Comparison of ENCODE assay signal across 1 cellular context in genomic region chr20:47233333-47234188, GRCh38.
A peak's percentile ranks its signal among the peaks of the same experiment; 100 is the strongest.
TF ChIP-seq lines count a peak whose summit lies in the region.

No MANE protein-coding gene starts in this region.

TF ChIP-seq in HepG2, 621 proteins besides CTCF, POLR2A, EP300 and RAD21 (continued from another document and continues in another):
- TF ChIP-seq, protein P1, sequence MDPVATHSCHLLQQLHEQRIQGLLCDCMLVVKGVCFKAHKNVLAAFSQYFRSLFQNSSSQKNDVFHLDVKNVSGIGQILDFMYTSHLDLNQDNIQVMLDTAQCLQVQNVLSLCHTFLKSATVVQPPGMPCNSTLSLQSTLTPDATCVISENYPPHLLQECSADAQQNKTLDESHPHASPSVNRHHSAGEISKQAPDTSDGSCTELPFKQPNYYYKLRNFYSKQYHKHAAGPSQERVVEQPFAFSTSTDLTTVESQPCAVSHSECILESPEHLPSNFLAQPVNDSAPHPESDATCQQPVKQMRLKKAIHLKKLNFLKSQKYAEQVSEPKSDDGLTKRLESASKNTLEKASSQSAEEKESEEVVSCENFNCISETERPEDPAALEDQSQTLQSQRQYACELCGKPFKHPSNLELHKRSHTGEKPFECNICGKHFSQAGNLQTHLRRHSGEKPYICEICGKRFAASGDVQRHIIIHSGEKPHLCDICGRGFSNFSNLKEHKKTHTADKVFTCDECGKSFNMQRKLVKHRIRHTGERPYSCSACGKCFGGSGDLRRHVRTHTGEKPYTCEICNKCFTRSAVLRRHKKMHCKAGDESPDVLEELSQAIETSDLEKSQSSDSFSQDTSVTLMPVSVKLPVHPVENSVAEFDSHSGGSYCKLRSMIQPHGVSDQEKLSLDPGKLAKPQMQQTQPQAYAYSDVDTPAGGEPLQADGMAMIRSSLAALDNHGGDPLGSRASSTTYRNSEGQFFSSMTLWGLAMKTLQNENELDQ (CRISPR knock-in tag; IDR thresholded peaks at IDR 0.05; ENCODE audit: borderline replicate concordance): peak; percentile 90; the same call in 1 of the 2 replicates
- TF ChIP-seq ZNF253 (CRISPR knock-in tag; IDR thresholded peaks at IDR 0.05; ENCODE audit: borderline replicate concordance) (no peak), ZNF7 (CRISPR knock-in tag; IDR thresholded peaks at IDR 0.05) (peak; percentile 97), KAT8 (CRISPR knock-in tag; IDR thresholded peaks at IDR 0.05) (peak; percentile 82), SP1 (IDR thresholded peaks at IDR 0.05) (no peak), SP1 (CRISPR knock-in tag; IDR thresholded peaks at IDR 0.05) (peak; percentile 54; the same call in 1 of the 2 replicates), ISL2 (CRISPR knock-in tag; IDR thresholded peaks at IDR 0.05) (peak; percentile 89; the same call in 1 of the 2 replicates), KLF6 (CRISPR knock-in tag; IDR thresholded peaks at IDR 0.05) (peak; percentile 64; the same call in 1 of the 2 replicates), HCFC1 (IDR thresholded peaks at IDR 0.05; ENCODE audit: low read depth, low read length) (no peak), ZNF232 (CRISPR knock-in tag; IDR thresholded peaks at IDR 0.05; ENCODE audit: borderline replicate concordance) (peak; percentile 76; the same call in 1 of the 2 replicates), ZNF382 (CRISPR knock-in tag; IDR thresholded peaks at IDR 0.05; ENCODE audit: borderline replicate concordance) (no peak), TERF1 (CRISPR knock-in tag; IDR thresholded peaks at IDR 0.05) (no peak), WIZ (CRISPR knock-in tag; IDR thresholded peaks at IDR 0.05) (no peak), MED1 (CRISPR knock-in tag; IDR thresholded peaks at IDR 0.05) (peak; percentile 92), HDAC6 (IDR thresholded peaks at IDR 0.05; ENCODE audit: low read depth, low read length) (no peak), ZNF354B (CRISPR knock-in tag; IDR thresholded peaks at IDR 0.05) (no peak), ZNF282 (IDR thresholded peaks at IDR 0.05; ENCODE audit: partially characterized antibody) (no peak), SOX13 (IDR thresholded peaks at IDR 0.05) (peak; percentile 62; the same call in 1 of the 2 replicates), SOX13 (CRISPR knock-in tag; conservative IDR thresholded peaks at IDR 0.05 in 1 of 2, IDR thresholded peaks at IDR 0.05 in 1 of 2) (peak in 1 of 2 experiments; percentile 93; a peak in 2 of 4 replicates), ZNF605 (CRISPR knock-in tag; IDR thresholded peaks at IDR 0.05) (peak; percentile 69; the same call in 1 of the 2 replicates), CHCHD3 (CRISPR knock-in tag; IDR thresholded peaks at IDR 0.05) (no peak), FOXO1 (CRISPR knock-in tag; IDR thresholded peaks at IDR 0.05) (peak; percentile 94), ZNF17 (CRISPR knock-in tag; IDR thresholded peaks at IDR 0.05) (no peak), NFYB (CRISPR knock-in tag; IDR thresholded peaks at IDR 0.05) (0 out of 2 replicates have a peak, but pooled peaks have one; percentile 26), DMTF1 (CRISPR knock-in tag; IDR thresholded peaks at IDR 0.05) (no peak), ZNF781 (CRISPR knock-in tag; IDR thresholded peaks at IDR 0.05; ENCODE audit: borderline replicate concordance, not compliant biosample characterization) (no peak), GTF3A (CRISPR knock-in tag; conservative IDR thresholded peaks at IDR 0.05) (no peak), FIP1L1 (IDR thresholded peaks at IDR 0.05; ENCODE audit: borderline replicate concordance, insufficient read depth, low read depth, low read length) (no peak), KLF12 (CRISPR knock-in tag; IDR thresholded peaks at IDR 0.05; ENCODE audit: borderline replicate concordance) (peak; percentile 64), SRF (IDR thresholded peaks at IDR 0.05; ENCODE audit: low read depth, low read length) (no peak; the same call in 1 of the 2 replicates), NFYC (CRISPR knock-in tag; IDR thresholded peaks at IDR 0.05) (peak; percentile 63), EED (CRISPR knock-in tag; IDR thresholded peaks at IDR 0.05) (no peak), GATAD1 (CRISPR knock-in tag; IDR thresholded peaks at IDR 0.05) (peak; percentile 76), KDM6A (CRISPR knock-in tag; IDR thresholded peaks at IDR 0.05; ENCODE audit: low read depth) (peak; percentile 86), ZNF333 (CRISPR knock-in tag; IDR thresholded peaks at IDR 0.05; ENCODE audit: borderline replicate concordance) (no peak), ZNF460 (CRISPR knock-in tag; IDR thresholded peaks at IDR 0.05; ENCODE audit: borderline replicate concordance) (no peak; the same call in 1 of the 2 replicates), ZNF12 (CRISPR knock-in tag; IDR thresholded peaks at IDR 0.05) (peak; percentile 68), PLRG1 (conservative IDR thresholded peaks at IDR 0.05) (no peak), CBX5 (CRISPR knock-in tag; IDR thresholded peaks at IDR 0.05; ENCODE audit: borderline replicate concordance) (peak; percentile 98; the same call in 1 of the 2 replicates), ZBTB38 (CRISPR knock-in tag; IDR thresholded peaks at IDR 0.05) (no peak), SOX6 (IDR thresholded peaks at IDR 0.05) (no peak), SOX6 (CRISPR knock-in tag; IDR thresholded peaks at IDR 0.05) (peak; percentile 88), MZF1 (CRISPR knock-in tag; IDR thresholded peaks at IDR 0.05; ENCODE audit: borderline replicate concordance) (no peak), ZNF513 (CRISPR knock-in tag; conservative IDR thresholded peaks at IDR 0.05) (no peak), ZKSCAN5 (CRISPR knock-in tag; IDR thresholded peaks at IDR 0.05) (no peak), ZBTB8A (CRISPR knock-in tag; IDR thresholded peaks at IDR 0.05; ENCODE audit: borderline replicate concordance, low read depth) (no peak), ZNF839 (CRISPR knock-in tag; IDR thresholded peaks at IDR 0.05; ENCODE audit: borderline replicate concordance) (no peak), YEATS4 (CRISPR knock-in tag; IDR thresholded peaks at IDR 0.05; ENCODE audit: borderline replicate concordance) (peak; percentile 68; the same call in 1 of the 2 replicates), ZNF607 (CRISPR knock-in tag; IDR thresholded peaks at IDR 0.05; ENCODE audit: borderline replicate concordance) (peak; percentile 83; the same call in 1 of the 2 replicates), SP2 (CRISPR knock-in tag; IDR thresholded peaks at IDR 0.05) (no peak), FOXK2 (IDR thresholded peaks at IDR 0.05) (peak; percentile 89), SIX1 (CRISPR knock-in tag; IDR thresholded peaks at IDR 0.05; ENCODE audit: borderline replicate concordance) (peak; percentile 73; the same call in 1 of the 2 replicates), AGO2 (optimal IDR thresholded peaks at IDR 0.05; ENCODE audit: low read depth, low read length) (no peak), FLYWCH1 (CRISPR knock-in tag; IDR thresholded peaks at IDR 0.05) (no peak), MATR3 (CRISPR knock-in tag; IDR thresholded peaks at IDR 0.05) (no peak), SMAD9 (CRISPR knock-in tag; IDR thresholded peaks at IDR 0.05) (no peak), ATRX (CRISPR knock-in tag; IDR thresholded peaks at IDR 0.05; ENCODE audit: borderline replicate concordance) (no peak), NFIC (IDR thresholded peaks at IDR 0.05; ENCODE audit: low read length) (peak; percentile 86; the same call in 1 of the 2 replicates)
- TF ChIP-seq, protein P2, sequence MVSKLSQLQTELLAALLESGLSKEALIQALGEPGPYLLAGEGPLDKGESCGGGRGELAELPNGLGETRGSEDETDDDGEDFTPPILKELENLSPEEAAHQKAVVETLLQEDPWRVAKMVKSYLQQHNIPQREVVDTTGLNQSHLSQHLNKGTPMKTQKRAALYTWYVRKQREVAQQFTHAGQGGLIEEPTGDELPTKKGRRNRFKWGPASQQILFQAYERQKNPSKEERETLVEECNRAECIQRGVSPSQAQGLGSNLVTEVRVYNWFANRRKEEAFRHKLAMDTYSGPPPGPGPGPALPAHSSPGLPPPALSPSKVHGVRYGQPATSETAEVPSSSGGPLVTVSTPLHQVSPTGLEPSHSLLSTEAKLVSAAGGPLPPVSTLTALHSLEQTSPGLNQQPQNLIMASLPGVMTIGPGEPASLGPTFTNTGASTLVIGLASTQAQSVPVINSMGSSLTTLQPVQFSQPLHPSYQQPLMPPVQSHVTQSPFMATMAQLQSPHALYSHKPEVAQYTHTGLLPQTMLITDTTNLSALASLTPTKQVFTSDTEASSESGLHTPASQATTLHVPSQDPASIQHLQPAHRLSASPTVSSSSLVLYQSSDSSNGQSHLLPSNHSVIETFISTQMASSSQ (IDR thresholded peaks at IDR 0.05; ENCODE audit: low read depth): peak; percentile 61; the same call in 1 of the 2 replicates
- TF ChIP-seq, protein P2 (CRISPR knock-in tag; IDR thresholded peaks at IDR 0.05; ENCODE audit: borderline replicate concordance): peak; percentile 75; the same call in 1 of the 2 replicates
- TF ChIP-seq, protein P3, sequence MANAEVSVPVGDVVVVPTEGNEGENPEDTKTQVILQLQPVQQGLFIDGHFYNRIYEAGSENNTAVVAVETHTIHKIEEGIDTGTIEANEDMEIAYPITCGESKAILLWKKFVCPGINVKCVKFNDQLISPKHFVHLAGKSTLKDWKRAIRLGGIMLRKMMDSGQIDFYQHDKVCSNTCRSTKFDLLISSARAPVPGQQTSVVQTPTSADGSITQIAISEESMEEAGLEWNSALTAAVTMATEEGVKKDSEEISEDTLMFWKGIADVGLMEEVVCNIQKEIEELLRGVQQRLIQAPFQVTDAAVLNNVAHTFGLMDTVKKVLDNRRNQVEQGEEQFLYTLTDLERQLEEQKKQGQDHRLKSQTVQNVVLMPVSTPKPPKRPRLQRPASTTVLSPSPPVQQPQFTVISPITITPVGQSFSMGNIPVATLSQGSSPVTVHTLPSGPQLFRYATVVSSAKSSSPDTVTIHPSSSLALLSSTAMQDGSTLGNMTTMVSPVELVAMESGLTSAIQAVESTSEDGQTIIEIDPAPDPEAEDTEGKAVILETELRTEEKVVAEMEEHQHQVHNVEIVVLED (CRISPR knock-in tag; IDR thresholded peaks at IDR 0.05; ENCODE audit: borderline replicate concordance): no peak; the same call in 1 of the 2 replicates
- TF ChIP-seq, protein P4, sequence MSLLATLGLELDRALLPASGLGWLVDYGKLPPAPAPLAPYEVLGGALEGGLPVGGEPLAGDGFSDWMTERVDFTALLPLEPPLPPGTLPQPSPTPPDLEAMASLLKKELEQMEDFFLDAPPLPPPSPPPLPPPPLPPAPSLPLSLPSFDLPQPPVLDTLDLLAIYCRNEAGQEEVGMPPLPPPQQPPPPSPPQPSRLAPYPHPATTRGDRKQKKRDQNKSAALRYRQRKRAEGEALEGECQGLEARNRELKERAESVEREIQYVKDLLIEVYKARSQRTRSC (CRISPR knock-in tag; IDR thresholded peaks at IDR 0.05; ENCODE audit: low read depth): 0 out of 2 replicates have a peak, but pooled peaks have one; percentile 23
